ENCODE assay signal across 1 cellular context in genomic region chr9:105332471-105332870, GRCh38.
TF ChIP-seq lines count a peak whose summit lies in the region.

No MANE protein-coding gene starts in this region.

TF ChIP-seq in HepG2, 621 proteins besides CTCF, POLR2A, EP300 and RAD21 (continued from another document):
- TF ChIP-seq ZBED4 (CRISPR knock-in tag; IDR thresholded peaks at IDR 0.05; ENCODE audit: borderline replicate concordance), result no peak
- no peak for TF ChIP-seq ZNF790 (CRISPR knock-in tag; IDR thresholded peaks at IDR 0.05; ENCODE audit: borderline replicate concordance)
